ENCODE assay signal across 26 cellular contexts in genomic region chr3:112776836-112777235, GRCh38.
A peak's percentile ranks its signal among the peaks of the same experiment; 100 is the strongest.
DNase-seq lines count a peak whose midpoint lies in the region; ATAC-seq and TF ChIP-seq lines count a peak whose summit lies in the region.
"Had no signal": no experiment of that assay in that cellular context is flagged by ENCODE, and none has a peak within 500 bp of the region (broad histone marks: within the 10 kb centered on the region; RNA-seq: fewer than 3 reads in every experiment).

No MANE protein-coding gene starts in this region.

- H3K36me3 ChIP-seq in brain microvascular endothelial cell (replicated peaks) (no peaks in the 10 kb centered on the region), skeletal muscle tissue (ENCODE audit: control insufficient read depth in 3 of 3, insufficient read depth in 3 of 3, low read length in 3 of 3) (no peaks in the 10 kb centered on the region), neural progenitor cell (no peaks in the 10 kb centered on the region)
- H3K36me3 ChIP-seq: suprapubic skin, upper lobe of left lung had no signal

- peak overlapping the region; percentile 91 for H3K27ac ChIP-seq in brain microvascular endothelial cell
- H3K27ac ChIP-seq in foreskin keratinocyte = peak overlapping the region; percentile 73
- peak overlapping the region; percentile 73 for H3K27ac ChIP-seq in skeletal muscle tissue (ENCODE audit: low read depth, low read length)
- no peak overlapping the region for H3K27ac ChIP-seq in neural progenitor cell
- H3K27ac ChIP-seq: upper lobe of left lung had no signal

- peak overlapping the region; percentile 30 for H3K27ac Mint-ChIP-seq in HFFc6
- no peak overlapping the region for H3K27ac Mint-ChIP-seq in neural progenitor cell
- H3K27ac Mint-ChIP-seq: activated naive CD8-positive, alpha-beta T cell treated with anti-CD3 and anti-CD28 coated beads, Interleukin-2, amount 10 ng/mL, durations not matched to agents 7 days and 5 days; natural killer cell had no signal

- H3K4me3 Mint-ChIP-seq in HFFc6 (no peak overlapping the region), neural progenitor cell (no peak overlapping the region)
- H3K4me3 Mint-ChIP-seq: activated naive CD8-positive, alpha-beta T cell treated with anti-CD3 and anti-CD28 coated beads, Interleukin-2, amount 10 ng/mL, durations not matched to agents 7 days and 5 days; natural killer cell had no signal

- no peak overlapping the region for H3K4me3 ChIP-seq in brain microvascular endothelial cell (ENCODE audit: low read depth, low read length)
- no peak overlapping the region for H3K4me3 ChIP-seq in skeletal muscle tissue (ENCODE audit: low read length in 3 of 3)
- H3K4me3 ChIP-seq in neural progenitor cell = no peak overlapping the region
- H3K4me3 ChIP-seq: suprapubic skin, upper lobe of left lung had no signal

- H3K27me3 Mint-ChIP-seq in HFFc6 (ENCODE audit: insufficient read depth) = no peaks in the 10 kb centered on the region; the same call in none of the 2 replicates
- H3K27me3 Mint-ChIP-seq in neural progenitor cell (ENCODE audit: insufficient read depth, low read depth) = peaks cover 3% of the 10 kb centered on the region

- no peaks in the 10 kb centered on the region for H4K20me1 ChIP-seq in neural progenitor cell (ENCODE audit: low read depth)

- peaks cover 73% of the 10 kb centered on the region for H3K4me1 Mint-ChIP-seq in HFFc6 (ENCODE audit: low read depth)
- H3K4me1 Mint-ChIP-seq in neural progenitor cell = no peaks in the 10 kb centered on the region

- no peaks in the 10 kb centered on the region for H3K9me3 ChIP-seq in skeletal muscle tissue (ENCODE audit: control insufficient read depth in 3 of 3, low read length in 3 of 3)
- no peaks in the 10 kb centered on the region for H3K9me3 ChIP-seq in neural progenitor cell (ENCODE audit: low read depth)
- H3K9me3 ChIP-seq: suprapubic skin, upper lobe of left lung had no signal

- H3K27me3 ChIP-seq in brain microvascular endothelial cell (replicated peaks) = no peaks in the 10 kb centered on the region
- H3K27me3 ChIP-seq in foreskin keratinocyte = no peaks in the 10 kb centered on the region
- no peaks in the 10 kb centered on the region for H3K27me3 ChIP-seq in skeletal muscle tissue (ENCODE audit: control insufficient read depth in 3 of 3, insufficient read depth in 3 of 3, low read length in 3 of 3)
- H3K27me3 ChIP-seq in neural progenitor cell = no peaks in the 10 kb centered on the region
- H3K27me3 ChIP-seq: suprapubic skin, upper lobe of left lung had no signal

- H3F3A ChIP-seq in neural progenitor cell (ENCODE audit: low read depth) = no peaks in the 10 kb centered on the region

- no peaks in the 10 kb centered on the region for H3K36me3 Mint-ChIP-seq in HFFc6 (ENCODE audit: low read depth)
- H3K36me3 Mint-ChIP-seq in neural progenitor cell = no peaks in the 10 kb centered on the region
- H3K36me3 Mint-ChIP-seq: activated naive CD8-positive, alpha-beta T cell treated with anti-CD3 and anti-CD28 coated beads, Interleukin-2, amount 10 ng/mL, durations not matched to agents 7 days and 5 days; natural killer cell had no signal

- H3K9me3 Mint-ChIP-seq in HFFc6 (no peaks in the 10 kb centered on the region), neural progenitor cell (no peaks in the 10 kb centered on the region)
- H3K9me3 Mint-ChIP-seq: activated naive CD8-positive, alpha-beta T cell treated with anti-CD3 and anti-CD28 coated beads, Interleukin-2, amount 10 ng/mL, durations not matched to agents 7 days and 5 days; natural killer cell had no signal

- H3K4me2 ChIP-seq in neural progenitor cell = no peak overlapping the region

- DNase-seq in HFFc6 (no peak), brain microvascular endothelial cell (no peak), foreskin keratinocyte (no peak), neural progenitor cell (ENCODE audit: low spot score) (no peak), epidermal melanocyte (ENCODE audit: insufficient read length, low spot score) (no peak)
- DNase-seq in activated CD4-positive, alpha-beta T cell treated with anti-CD3 and anti-CD28 coated beads for 1 hour = no peak
- DNase-seq: activated CD4-positive, alpha-beta T cell treated with anti-CD3 and anti-CD28 coated beads, Interleukin-2, amount 50 U/mL, for 48 hours; activated gamma-delta T cell treated with Interleukin-2 at 50 U/mL for 16 hours; activated naive CD8-positive, alpha-beta T cell treated with anti-CD3 and anti-CD28 coated beads, Interleukin-2, amount 10 ng/mL, durations not matched to agents 7 days and 5 days; activated T-cell treated with anti-CD3 and anti-CD28 coated beads, Interleukin-2, amount 50 U/mL, for 48 hours; central memory CD4-positive, alpha-beta T cell; dermis blood vessel endothelial cell; DMS79; glutamatergic neuron; kidney; midbrain; natural killer cell; NCI-H1092 treated with DMSO at 0.1 percent for 48 hours; NCI-H187 treated with DMSO at 0.1 percent for 48 hours; NCI-H2171; NCI-H510A; occipital lobe; stimulated activated naive CD4-positive, alpha-beta T cell treated with Interleukin-2 at 50 U/mL for 16 hours; upper lobe of left lung had no signal

- H3K9ac ChIP-seq in skeletal muscle tissue (ENCODE audit: low read depth in 1 of 3, low read length in 3 of 3) = no peak overlapping the region
- no peak overlapping the region for H3K9ac ChIP-seq in neural progenitor cell

- no peaks in the 10 kb centered on the region for H3K79me2 ChIP-seq in neural progenitor cell (ENCODE audit: low read depth)

- no peak for ATAC-seq in foreskin keratinocyte

- H2AFZ ChIP-seq in neural progenitor cell (replicated peaks) = no peak overlapping the region

- TF ChIP-seq CTCF in HFFc6 (IDR thresholded peaks at IDR 0.05) = no peak
- TF ChIP-seq CTCF in brain microvascular endothelial cell (IDR thresholded peaks at IDR 0.05; ENCODE audit: low read depth, low read length, missing control alignments) = no peak
- no peak for TF ChIP-seq CTCF in foreskin keratinocyte (conservative IDR thresholded peaks at IDR 0.05)
- no peak for TF ChIP-seq CTCF in neural progenitor cell (IDR thresholded peaks at IDR 0.05)

- H3K4me1 ChIP-seq in foreskin keratinocyte (peaks cover 47% of the 10 kb centered on the region), skeletal muscle tissue (ENCODE audit: control insufficient read depth in 3 of 3, insufficient read depth in 3 of 3, low read length in 3 of 3) (peaks cover 4 to 8% (median 7%) of the 10 kb centered on the region in 3 donors), neural progenitor cell (no peaks in the 10 kb centered on the region)

- in situ Hi-C loops in brain microvascular endothelial cell (cut with HindIII; ENCODE audit: low pct_ligation_motif_present, low sequenced_read_pairs) = no loop called here
